16 cellular contexts compared by ENCODE assay signal in the genomic region with DNA sequence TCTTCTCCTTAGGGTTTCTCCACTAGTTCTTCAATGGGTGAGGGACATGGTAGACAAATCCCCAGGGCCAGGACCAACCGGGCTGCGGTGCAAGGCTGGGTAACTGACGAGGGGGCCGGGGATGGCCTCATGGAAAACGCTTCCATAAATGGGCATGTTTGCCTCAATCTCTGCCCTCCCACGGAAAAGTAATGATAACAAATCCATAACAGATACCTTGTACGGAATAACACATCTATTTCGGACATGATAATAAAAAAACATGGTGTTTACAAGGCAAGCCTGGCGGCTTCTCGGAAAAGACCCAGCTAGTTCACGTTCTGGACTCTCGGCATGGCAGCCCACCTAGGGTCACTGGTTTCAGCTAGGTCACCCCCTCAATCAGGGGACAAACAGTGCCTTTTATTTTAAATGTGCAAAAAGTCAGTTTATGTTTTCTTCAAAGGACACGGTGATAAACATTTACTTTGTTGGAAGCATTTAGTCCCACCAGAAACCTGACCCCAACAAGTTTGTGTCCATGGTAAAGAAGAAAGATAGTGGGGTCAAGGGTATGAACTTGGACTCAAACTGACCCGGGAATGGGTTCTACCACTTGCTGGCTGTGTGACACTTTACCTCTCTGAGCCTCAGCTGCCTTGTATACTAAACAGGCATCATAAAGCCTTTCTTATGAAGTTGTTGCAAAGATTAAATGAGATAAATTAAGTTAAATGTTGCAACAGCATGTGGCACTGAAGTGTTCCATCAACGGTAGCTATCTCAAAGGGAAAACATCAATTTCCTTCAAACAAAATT. TPM values are rescaled to one million over a fixed set of nuclear protein-coding genes. Genes with fewer than 3 reads are reported as not detected.
DNase-seq lines count a peak whose midpoint lies in the region; ATAC-seq and TF ChIP-seq lines count a peak whose summit lies in the region.
"Had no signal": no experiment of that assay in that cellular context is flagged by ENCODE, and none has a peak within 500 bp of the region (broad histone marks: within the 10 kb centered on the region; RNA-seq: fewer than 3 reads in every experiment).

No MANE protein-coding gene starts in this region.

- TF ChIP-seq POLR2A in upper lobe of left lung (IDR thresholded peaks at IDR 0.05) = no peak

- no peak overlapping the region for H3K27ac ChIP-seq in right cardiac atrium (ENCODE audit: low read length)
- H3K27ac ChIP-seq in upper lobe of left lung = peak overlapping the region in 2 of 4 donors; percentile 7 to 11
- H3K27ac ChIP-seq: pancreas had no signal

- DNase-seq in right cardiac atrium (no peak), upper lobe of left lung (peak in 1 of 2 donors; percentile 13), CD14-positive monocyte (ENCODE audit: low spot score) (no peak)
- DNase-seq in stimulated activated CD4-positive, alpha-beta T cell treated with anti-CD3 and anti-CD28 coated beads, Interleukin-4, amount 100 ng/mL, for 24 hours = no peak
- DNase-seq: activated CD4-positive, alpha-beta T cell treated with anti-CD3 and anti-CD28 coated beads, Interleukin-2, amount 50 U/mL, for 4 hours; activated effector memory CD4-positive, alpha-beta T cell treated with Interleukin-2 at 50 U/mL for 16 hours; CD4-positive, alpha-beta memory T cell; HFFc6; NCI-H187 treated with DMSO at 0.1 percent for 48 hours; NCI-H748 treated with DMSO at 0.1 percent for 48 hours; pancreas; T1000 had no signal

- H3K9me3 Mint-ChIP-seq in CD14-positive monocyte = peaks cover 0 to 7% (median 4%) of the 10 kb centered on the region in 7 donors
- H3K9me3 Mint-ChIP-seq: CD4-positive, alpha-beta memory T cell; mesothelial cell of epicardium had no signal

- TF ChIP-seq EP300 in upper lobe of left lung (IDR thresholded peaks at IDR 0.05) = no peak

- intact Hi-C loops in right cardiac atrium (cut with DNase I) (no loop called here), CD14-positive monocyte (cut with micrococcal nuclease) (no loop called here)

- H3K4me3 Mint-ChIP-seq in CD14-positive monocyte = peak overlapping the region in 1 of 2 donors; percentile 73
- H3K4me3 Mint-ChIP-seq: CD4-positive, alpha-beta memory T cell; HFFc6; mesothelial cell of epicardium had no signal

- ATAC-seq in GM19372 (IDR thresholded peaks at IDR 0.05; ENCODE audit: low read depth, unreplicated experiment) = peak; percentile 9
- peak; percentile 18 for ATAC-seq in HG03354 (IDR thresholded peaks at IDR 0.05; ENCODE audit: poor library complexity, severe bottlenecking, unreplicated experiment)
- ATAC-seq in right cardiac atrium = no peak
- ATAC-seq in upper lobe of left lung (ENCODE audit: low FRiP score in 2 of 2) = no peak
- ATAC-seq in GM18520 (IDR thresholded peaks at IDR 0.05; ENCODE audit: unreplicated experiment) = no peak
- ATAC-seq: pancreas had no signal

- no peaks in the 10 kb centered on the region for H3K4me1 ChIP-seq in right cardiac atrium (ENCODE audit: control insufficient read depth, insufficient read depth, low read length)
- H3K4me1 ChIP-seq in upper lobe of left lung = peaks cover 17 to 28% (median 19%) of the 10 kb centered on the region in 4 donors

- H3K27me3 ChIP-seq in right cardiac atrium (ENCODE audit: control insufficient read depth, insufficient read depth) (no peaks in the 10 kb centered on the region), upper lobe of left lung (peaks cover 0 to 19% (median 9%) of the 10 kb centered on the region in 4 donors)

- H3K4me3 ChIP-seq in right cardiac atrium (ENCODE audit: low read length) (peak overlapping the region; percentile 75), upper lobe of left lung (peak overlapping the region in 3 of 4 donors; percentile 46 to 50 (median 49))
- H3K4me3 ChIP-seq: pancreas had no signal

- no peak overlapping the region for H3K27ac Mint-ChIP-seq in CD14-positive monocyte
- H3K27ac Mint-ChIP-seq: CD4-positive, alpha-beta memory T cell; HFFc6; mesothelial cell of epicardium had no signal

- 50% methylated on average over 15 of the region's 15 CpGs for WGBS in right cardiac atrium
- 59 to 63% methylated on average over 15 of the region's 15 CpGs for WGBS in upper lobe of left lung, 2 donors

- no peaks in the 10 kb centered on the region for H3K9me3 ChIP-seq in right cardiac atrium (ENCODE audit: control insufficient read depth, low read length)
- H3K9me3 ChIP-seq in upper lobe of left lung = no peaks in the 10 kb centered on the region
- H3K9me3 ChIP-seq: pancreas had no signal

- peaks cover 49 to 61% (median 52%) of the 10 kb centered on the region in 3 donors for H3K27me3 Mint-ChIP-seq in CD14-positive monocyte (ENCODE audit: low read depth in 3 of 3)

- no peaks in the 10 kb centered on the region for H3K36me3 ChIP-seq in upper lobe of left lung
- H3K36me3 ChIP-seq: pancreas had no signal

- H3K4me1 Mint-ChIP-seq in CD14-positive monocyte = peaks cover 11% of the 10 kb centered on the region

- peaks cover 0 to 5% of the 10 kb centered on the region in 2 donors for H3K36me3 Mint-ChIP-seq in CD14-positive monocyte
- H3K36me3 Mint-ChIP-seq: CD4-positive, alpha-beta memory T cell; mesothelial cell of epicardium had no signal

- TF ChIP-seq CTCF in upper lobe of left lung (IDR thresholded peaks at IDR 0.05) (no peak), CD14-positive monocyte (IDR thresholded peaks at IDR 0.05) (no peak)

RNA-seq across cellular contexts. Expression of a gene that starts 1.7 kb away (rescaled TPM):
- total RNA-seq in right cardiac atrium (100 to 1,000 TPM in 2 of 4 donors, 10 to 100 TPM in 2; 70.6 to 420 (median 108) TPM), upper lobe of left lung (100 to 1,000 TPM in 2 of 6 donors, 10 to 100 TPM in 4; 33.6 to 224 (median 87.4) TPM)
- polyA plus RNA-seq in right cardiac atrium (110 TPM), CD14-positive monocyte (under 1 TPM in 1 of 2 donors, not detected in 1; 0.06 TPM)

RNA-seq across cellular contexts. Expression of a gene that starts 33.3 kb away (rescaled TPM):
- total RNA-seq in right cardiac atrium = 10 to 100 TPM; 24.5 to 37.8 (median 26.8) TPM
- 21.5 TPM for polyA plus RNA-seq in right cardiac atrium
- total RNA-seq in upper lobe of left lung = 10 to 100 TPM in 5 of 6 donors, 1 to 10 TPM in 1; 7.7 to 45.2 (median 28.5) TPM
- 10 to 100 TPM; 24.7 to 27.3 TPM for polyA plus RNA-seq in CD14-positive monocyte

Comparison
In these comparisons a context has a peak if more than half of its experiments do, and no peak if none do; other contexts are left out.
1. ATAC-seq: peak in GM19372 (single experiment) and HG03354 (single experiment); none in right cardiac atrium (0 of 2), upper lobe of left lung (0 of 2) and GM18520 (single experiment).